ENCODE assay signal across 33 cellular contexts in genomic region chr2:192809173-192809572, GRCh38.
"Had no signal": no experiment of that assay in that cellular context is flagged by ENCODE, and none has a peak within 500 bp of the region (broad histone marks: within the 10 kb centered on the region; RNA-seq: fewer than 3 reads in every experiment).

No MANE protein-coding gene starts in this region.

- H3K27ac ChIP-seq: adrenal gland, body of pancreas, brain microvascular endothelial cell, breast epithelium, WERI-Rb-1 had no signal

- DNase-seq: activated CD4-positive, alpha-beta memory T cell treated with anti-CD3 and anti-CD28 coated beads, Interleukin-2, amount 10 ng/mL, durations not matched to agents 7 days and 5 days; activated CD4-positive, alpha-beta T cell treated with anti-CD3 and anti-CD28 coated beads for 1 hour; activated CD4-positive, alpha-beta T cell treated with anti-CD3 and anti-CD28 coated beads for 36 hours; activated CD4-positive, alpha-beta T cell treated with anti-CD3 and anti-CD28 coated beads for 48 hours; activated CD4-positive, alpha-beta T cell treated with anti-CD3 and anti-CD28 coated beads, Interleukin-2, amount 10 ng/mL, durations not matched to agents 7 days and 5 days; activated CD4-positive, alpha-beta T cell treated with anti-CD3 and anti-CD28 coated beads, Interleukin-2, amount 50 U/mL, for 48 hours; activated CD4-positive, CD25-positive, alpha-beta regulatory T cell; activated CD8-positive, alpha-beta memory T cell treated with anti-CD3 and anti-CD28 coated beads for 24 hours; activated CD8-positive, alpha-beta memory T cell treated with anti-CD3 and anti-CD28 coated beads, Interleukin-2, amount 10 ng/mL, durations not matched to agents 7 days and 5 days; activated CD8-positive, alpha-beta memory T cell treated with anti-CD3 and anti-CD28 coated beads, Interleukin-2, amount 50 U/mL, for 48 hours; activated CD8-positive, alpha-beta T cell treated with anti-CD3 and anti-CD28 coated beads, Interleukin-2, amount 10 ng/mL, durations not matched to agents 7 days and 5 days; activated effector memory CD4-positive, alpha-beta T cell treated with Interleukin-2 at 50 U/mL for 16 hours; activated gamma-delta T cell; activated naive CD4-positive, alpha-beta T cell treated with anti-CD3 and anti-CD28 coated beads for 36 hours; activated naive CD4-positive, alpha-beta T cell treated with anti-CD3 and anti-CD28 coated beads, Interleukin-2, amount 50 U/mL, for 16 hours; activated naive CD8-positive, alpha-beta T cell treated with anti-CD3 and anti-CD28 coated beads for 36 hours; activated T-cell treated with anti-CD3 and anti-CD28 coated beads, Interleukin-2, amount 50 U/mL, for 1 hour; activated T-cell treated with anti-CD3 and anti-CD28 coated beads, Interleukin-2, amount 50 U/mL, for 4 hours; adrenal gland; amniotic stem cell; aorta; body of pancreas; brain microvascular endothelial cell; central memory CD4-positive, alpha-beta T cell; T-helper 2 cell; T-helper 9 cell; WERI-Rb-1 had no signal

- FAIRE-seq: astrocyte, colon had no signal

- H3K4me1 ChIP-seq: adrenal gland, body of pancreas, breast epithelium had no signal

- H3K27me3 ChIP-seq: adrenal gland, body of pancreas, brain microvascular endothelial cell, breast epithelium had no signal

- H3K36me3 ChIP-seq: adrenal gland, brain microvascular endothelial cell, breast epithelium, WERI-Rb-1 had no signal

- ATAC-seq: activated CD4-positive, alpha-beta T cell treated with anti-CD3 and anti-CD28 coated beads for 36 hours; activated CD4-positive, CD25-positive, alpha-beta regulatory T cell treated with anti-CD3 and anti-CD28 coated beads, Interleukin-2, amount 50 U/mL, for 24 hours; activated CD8-positive, alpha-beta memory T cell treated with anti-CD3 and anti-CD28 coated beads, Interleukin-2, amount 10 ng/mL, durations not matched to agents 7 days and 5 days; activated CD8-positive, alpha-beta T cell treated with anti-CD3 and anti-CD28 coated beads, Interleukin-2, amount 10 ng/mL, durations not matched to agents 7 days and 5 days; activated naive CD4-positive, alpha-beta T cell treated with anti-CD3 and anti-CD28 coated beads, Interleukin-2, amount 50 U/mL, for 72 hours; activated T-cell treated with anti-CD3 and anti-CD28 coated beads, Interleukin-2, amount 50 U/mL, for 4 hours; body of pancreas; WTC11 had no signal

- H3K4me3 ChIP-seq: adrenal gland, body of pancreas, breast epithelium had no signal

- H3K9me3 ChIP-seq: adrenal gland had no signal
